Comparison of ENCODE assay signal across 17 cellular contexts in the genomic region with DNA sequence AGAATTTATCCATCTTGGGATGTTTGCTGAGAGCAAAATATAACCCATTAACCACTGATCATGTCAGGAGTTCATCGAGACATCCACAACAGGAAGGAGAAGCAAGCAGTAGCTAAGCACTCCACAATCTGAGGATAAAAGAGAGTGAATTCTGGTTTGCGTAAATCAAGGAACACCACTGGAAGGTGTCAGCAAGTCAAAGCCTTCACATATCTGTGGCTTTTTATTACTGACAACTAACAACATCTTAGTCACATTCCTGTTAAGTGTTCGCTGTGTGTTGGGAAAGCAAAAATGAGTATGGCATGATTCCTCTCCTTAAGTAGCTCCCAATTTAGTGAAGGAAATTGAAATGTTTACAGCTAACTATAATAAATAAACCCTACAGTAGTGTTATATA. TPM values are rescaled to one million over a fixed set of nuclear protein-coding genes. Genes with fewer than 3 reads are reported as not detected.
DNase-seq lines count a peak whose midpoint lies in the region; ATAC-seq and TF ChIP-seq lines count a peak whose summit lies in the region.
"Had no signal": no experiment of that assay in that cellular context is flagged by ENCODE, and none has a peak within 500 bp of the region (broad histone marks: within the 10 kb centered on the region; RNA-seq: fewer than 3 reads in every experiment).

No MANE protein-coding gene starts in this region.

- H3K27ac ChIP-seq in GM23338 (ENCODE audit: low read depth), result 0 out of 2 replicates have a peak overlapping the region, but pooled peaks have one; percentile 11
- H3K27ac ChIP-seq: C4-2B had no signal

- H3K4me3 Mint-ChIP-seq in activated CD8-positive, alpha-beta T cell treated with anti-CD3 and anti-CD28 coated beads for 36 hours, result no peak overlapping the region
- no peak overlapping the region for H3K4me3 Mint-ChIP-seq in activated CD8-positive, alpha-beta T cell treated with anti-CD3 and anti-CD28 coated beads, Interleukin-2, amount 10 ng/mL, durations not matched to agents 7 days and 5 days
- H3K4me3 Mint-ChIP-seq in GM23338, result no peak overlapping the region
- H3K4me3 Mint-ChIP-seq: CD4-positive, alpha-beta memory T cell had no signal

- H3K4me3 ChIP-seq in AG10803 (ENCODE audit: low read length), result no peak overlapping the region
- H3K4me3 ChIP-seq in GM23338, result no peak overlapping the region
- H3K4me3 ChIP-seq in fibroblast of villous mesenchyme (ENCODE audit: low read depth, low read length), result no peak overlapping the region

- H3K36me3 Mint-ChIP-seq in activated CD8-positive, alpha-beta T cell treated with anti-CD3 and anti-CD28 coated beads for 36 hours (ENCODE audit: low read depth), result peaks cover 23% of the 10 kb centered on the region
- peaks cover 76% of the 10 kb centered on the region for H3K36me3 Mint-ChIP-seq in activated CD8-positive, alpha-beta T cell treated with anti-CD3 and anti-CD28 coated beads, Interleukin-2, amount 10 ng/mL, durations not matched to agents 7 days and 5 days (ENCODE audit: low read depth)
- H3K36me3 Mint-ChIP-seq in GM23338 (ENCODE audit: low read depth), result peaks cover 12% of the 10 kb centered on the region; the same call in 2 of the 3 replicates

- CTCF ChIA-PET in activated CD8-positive, alpha-beta T cell treated with anti-CD3 and anti-CD28 coated beads for 36 hours (lab: Charles Lee), result interaction anchor here (0.8 kb wide), 1 partner anchor 8 kb away, joined by 3 read pairs; no protein-coding TSS in a partner anchor
- CTCF ChIA-PET in activated CD8-positive, alpha-beta T cell treated with anti-CD3 and anti-CD28 coated beads, Interleukin-2, amount 10 ng/mL, durations not matched to agents 7 days and 5 days (lab: Charles Lee), result interaction anchor here (1.6 kb wide), 1 partner anchor 350 kb away, joined by 4 read pairs; no protein-coding TSS in a partner anchor

- no peak overlapping the region for H2AFZ ChIP-seq in GM23338

- no peaks in the 10 kb centered on the region for H3K9me2 ChIP-seq in GM23338 (ENCODE audit: insufficient read depth)

- no peaks in the 10 kb centered on the region for H3K27me3 Mint-ChIP-seq in activated CD8-positive, alpha-beta T cell treated with anti-CD3 and anti-CD28 coated beads for 36 hours
- H3K27me3 Mint-ChIP-seq in activated CD8-positive, alpha-beta T cell treated with anti-CD3 and anti-CD28 coated beads, Interleukin-2, amount 10 ng/mL, durations not matched to agents 7 days and 5 days (ENCODE audit: low read depth), result no peaks in the 10 kb centered on the region
- no peaks in the 10 kb centered on the region for H3K27me3 Mint-ChIP-seq in GM23338 (ENCODE audit: insufficient read depth, low read depth, poor library complexity)
- H3K27me3 Mint-ChIP-seq: CD4-positive, alpha-beta memory T cell had no signal

- no peaks in the 10 kb centered on the region for H3F3A ChIP-seq in GM23338 (replicated peaks; ENCODE audit: low read depth)

- no peaks in the 10 kb centered on the region for H3K9me3 Mint-ChIP-seq in activated CD8-positive, alpha-beta T cell treated with anti-CD3 and anti-CD28 coated beads for 36 hours
- H3K9me3 Mint-ChIP-seq in activated CD8-positive, alpha-beta T cell treated with anti-CD3 and anti-CD28 coated beads, Interleukin-2, amount 10 ng/mL, durations not matched to agents 7 days and 5 days (ENCODE audit: insufficient read depth), result no peaks in the 10 kb centered on the region
- H3K9me3 Mint-ChIP-seq in GM23338, result no peaks in the 10 kb centered on the region
- H3K9me3 Mint-ChIP-seq: CD4-positive, alpha-beta memory T cell had no signal

- no peak for TF ChIP-seq CTCF in activated CD8-positive, alpha-beta T cell treated with anti-CD3 and anti-CD28 coated beads for 36 hours (IDR thresholded peaks at IDR 0.05)
- TF ChIP-seq CTCF in AG10803 (conservative IDR thresholded peaks at IDR 0.05; ENCODE audit: low read length) (no peak), GM23338 (conservative IDR thresholded peaks at IDR 0.05; ENCODE audit: low read depth in 2 of 2) (no peak), fibroblast of villous mesenchyme (IDR thresholded peaks at IDR 0.05; ENCODE audit: insufficient read depth, low read depth, low read length) (no peak)

- peak overlapping the region; percentile 25 for H3K27ac Mint-ChIP-seq in activated CD8-positive, alpha-beta T cell treated with anti-CD3 and anti-CD28 coated beads for 36 hours
- H3K27ac Mint-ChIP-seq in activated CD8-positive, alpha-beta T cell treated with anti-CD3 and anti-CD28 coated beads, Interleukin-2, amount 10 ng/mL, durations not matched to agents 7 days and 5 days, result no peak overlapping the region
- H3K27ac Mint-ChIP-seq in GM23338, result no peak overlapping the region

- no peaks in the 10 kb centered on the region for H4K20me1 ChIP-seq in GM23338 (replicated peaks; ENCODE audit: insufficient read depth)

- H3K36me3 ChIP-seq in GM23338 (ENCODE audit: insufficient read depth), result no peaks in the 10 kb centered on the region; the same call in 1 of the 2 replicates

- DNase-seq in activated CD8-positive, alpha-beta T cell treated with anti-CD3 and anti-CD28 coated beads for 36 hours, result no peak
- no peak for DNase-seq in activated CD8-positive, alpha-beta T cell treated with anti-CD3 and anti-CD28 coated beads, Interleukin-2, amount 10 ng/mL, durations not matched to agents 7 days and 5 days
- DNase-seq in AG10803 (ENCODE audit: low read depth) (peak; percentile 26), GM23338 (ENCODE audit: low spot score) (no peak), fibroblast of villous mesenchyme (ENCODE audit: low read depth) (peak; percentile 58), RPMI8226 (no peak), NCI-H748 (lab: John Stamatoyannopoulos, UW; ENCODE audit: unreplicated experiment) (no peak)
- no peak for DNase-seq in stimulated activated CD4-positive, alpha-beta T cell treated with anti-CD3 and anti-CD28 coated beads, Interleukin-4, amount 100 ng/mL, for 4 hours
- DNase-seq: 8988T, BE2C, COR-L47, DMS153, DMS79 treated with DMSO at 0.1 percent for 48 hours, GDM1, IMR-90 had no signal

- no peaks in the 10 kb centered on the region for H3K27me3 ChIP-seq in GM23338 (ENCODE audit: insufficient read depth)
- H3K27me3 ChIP-seq: BE2C had no signal

- POLR2A ChIA-PET in activated CD8-positive, alpha-beta T cell treated with anti-CD3 and anti-CD28 coated beads for 36 hours (lab: Charles Lee), result no interaction called here
- POLR2A ChIA-PET in activated CD8-positive, alpha-beta T cell treated with anti-CD3 and anti-CD28 coated beads, Interleukin-2, amount 10 ng/mL, durations not matched to agents 7 days and 5 days (lab: Charles Lee), result interaction anchor here (0.6 to 1.9 kb wide), 4 partner anchors 8 to 72 kb away, joined by 3 to 4 read pairs (median 3); no protein-coding TSS in a partner anchor

- no peak overlapping the region for H3K4me2 ChIP-seq in GM23338

- H3K79me2 ChIP-seq in GM23338 (replicated peaks; ENCODE audit: insufficient read depth), result no peaks in the 10 kb centered on the region

- intact Hi-C loops in activated CD8-positive, alpha-beta T cell treated with anti-CD3 and anti-CD28 coated beads for 36 hours (cut with micrococcal nuclease), result no loop called here

- no peaks in the 10 kb centered on the region for H3K4me1 ChIP-seq in GM23338 (ENCODE audit: insufficient read depth)
- H3K4me1 ChIP-seq: BE2C had no signal

- ATAC-seq in activated CD8-positive, alpha-beta T cell treated with anti-CD3 and anti-CD28 coated beads for 36 hours, result no peak
- ATAC-seq in activated CD8-positive, alpha-beta T cell treated with anti-CD3 and anti-CD28 coated beads, Interleukin-2, amount 10 ng/mL, durations not matched to agents 7 days and 5 days, result no peak
- ATAC-seq in GM23338, result no peak

- H3K4me1 Mint-ChIP-seq in activated CD8-positive, alpha-beta T cell treated with anti-CD3 and anti-CD28 coated beads for 36 hours (ENCODE audit: low read depth), result no peaks in the 10 kb centered on the region
- H3K4me1 Mint-ChIP-seq in activated CD8-positive, alpha-beta T cell treated with anti-CD3 and anti-CD28 coated beads, Interleukin-2, amount 10 ng/mL, durations not matched to agents 7 days and 5 days (ENCODE audit: low read depth), result no peaks in the 10 kb centered on the region
- no peaks in the 10 kb centered on the region for H3K4me1 Mint-ChIP-seq in GM23338

TF ChIP-seq in GM23338, 12 proteins besides CTCF, POLR2A, EP300 and RAD21 (continues in another document):
- no peak for TF ChIP-seq NANOG (IDR thresholded peaks at IDR 0.05; ENCODE audit: borderline replicate concordance)
- no peak for TF ChIP-seq CREB1 (CRISPR knock-in tag; IDR thresholded peaks at IDR 0.05; ENCODE audit: low read depth)
- no peak for TF ChIP-seq STAT1 (IDR thresholded peaks at IDR 0.05; ENCODE audit: unreplicated experiment)
- TF ChIP-seq ZNF331 (CRISPR knock-in tag; IDR thresholded peaks at IDR 0.05; ENCODE audit: low read depth), result no peak

RNA-seq across cellular contexts. Expression of gene DARS2, which starts 44.5 kb away (rescaled TPM):
- 10 to 100 TPM; 46.7 to 49.5 TPM for total RNA-seq in activated CD8-positive, alpha-beta T cell treated with anti-CD3 and anti-CD28 coated beads for 36 hours
- total RNA-seq in activated CD8-positive, alpha-beta T cell treated with anti-CD3 and anti-CD28 coated beads, Interleukin-2, amount 10 ng/mL, durations not matched to agents 7 days and 5 days, result 10 to 100 TPM; 32.7 to 35.7 TPM
- 41.1 and 49.9 TPM in 2 replicates for total RNA-seq in GM23338 (2014; rRNA removed; shearing (Covaris generic))
- 17.0 and 18.1 TPM in 2 replicates for polyA plus RNA-seq in GM23338 (2016; fragmentation: Nextera tagmentation; extraction: Ambion mirVana)
- total RNA-seq in fibroblast of villous mesenchyme, result 20.6 and 31.5 TPM in 2 replicates

RNA-seq across cellular contexts. Expression of gene CENPL, which starts 44.7 kb away (rescaled TPM):
- total RNA-seq in activated CD8-positive, alpha-beta T cell treated with anti-CD3 and anti-CD28 coated beads for 36 hours, result 10 to 100 TPM; 20.9 to 23.3 TPM
- 10 to 100 TPM; 35.5 to 39.2 TPM for total RNA-seq in activated CD8-positive, alpha-beta T cell treated with anti-CD3 and anti-CD28 coated beads, Interleukin-2, amount 10 ng/mL, durations not matched to agents 7 days and 5 days
- 23.5 and 40.7 TPM in 2 replicates for total RNA-seq in GM23338 (2014; rRNA removed; shearing (Covaris generic))
- polyA plus RNA-seq in GM23338 (2016; fragmentation: Nextera tagmentation; extraction: Ambion mirVana), result 8.8 and 13.6 TPM in 2 replicates
- total RNA-seq in fibroblast of villous mesenchyme, result 11.6 and 26.3 TPM in 2 replicates

Comparison
In these comparisons a context has a peak if more than half of its experiments do, and no peak if none do; other contexts are left out.
1. DNase-seq: peak in AG10803 (single experiment) and fibroblast of villous mesenchyme (single experiment); none in activated CD8-positive, alpha-beta T cell treated with anti-CD3 and anti-CD28 coated beads for 36 hours (single experiment), activated CD8-positive, alpha-beta T cell treated with anti-CD3 and anti-CD28 coated beads, Interleukin-2, amount 10 ng/mL, durations not matched to agents 7 days and 5 days (single experiment), GM23338 (single experiment), stimulated activated CD4-positive, alpha-beta T cell treated with anti-CD3 and anti-CD28 coated beads, Interleukin-4, amount 100 ng/mL, for 4 hours (0 of 2), RPMI8226 (single experiment) and NCI-H748 (single experiment).